Comparison of ENCODE assay signal across 19 cellular contexts in genomic region chr16:8229011-8229520, GRCh38.
DNase-seq lines count a peak whose midpoint lies in the region; ATAC-seq and TF ChIP-seq lines count a peak whose summit lies in the region.
"Had no signal": no experiment of that assay in that cellular context is flagged by ENCODE, and none has a peak within 500 bp of the region (broad histone marks: within the 10 kb centered on the region; RNA-seq: fewer than 3 reads in every experiment).

No MANE protein-coding gene starts in this region.

- H3F3A ChIP-seq in neural progenitor cell (ENCODE audit: low read depth), result no peaks in the 10 kb centered on the region

- DNase-seq in H7, result peak; percentile 7
- peak; percentile 23 for DNase-seq in NT2/D1 (ENCODE audit: low read depth, low spot score)
- no peak for DNase-seq in neural progenitor cell (ENCODE audit: low spot score)
- DNase-seq in substantia nigra (lab: John Stamatoyannopoulos, UW), result no peak
- no peak for DNase-seq in right atrium auricular region (ENCODE audit: low spot score)
- DNase-seq: BE2C; C1 segment of cervical spinal cord; CD4-positive, CD25-positive, alpha-beta regulatory T cell; CD8-positive, alpha-beta memory T cell; COR-L47; DMS 273 treated with DMSO at 0.1 percent for 48 hours; DMS53; DND-41; EL; GOT3; HCEC 1CT had no signal

- H3K4me3 Mint-ChIP-seq in neural progenitor cell, result no peak overlapping the region
- H3K4me3 Mint-ChIP-seq: CD4-positive, CD25-positive, alpha-beta regulatory T cell; CD8-positive, alpha-beta memory T cell had no signal

- H3K9me3 Mint-ChIP-seq in neural progenitor cell, result peaks cover 2% of the 10 kb centered on the region

- H3K36me3 ChIP-seq in H7 (replicated peaks; ENCODE audit: control insufficient read depth, insufficient read depth, low read length) (no peaks in the 10 kb centered on the region), NT2/D1 (ENCODE audit: insufficient read depth, insufficient read length, low read length) (no peaks in the 10 kb centered on the region), iPS-20b (ENCODE audit: insufficient read depth, low read depth, low read length) (no peaks in the 10 kb centered on the region), neural progenitor cell (no peaks in the 10 kb centered on the region), right atrium auricular region (no peaks in the 10 kb centered on the region)
- H3K36me3 ChIP-seq: BE2C had no signal

- H3K4me2 ChIP-seq in neural progenitor cell, result peak overlapping the region; percentile 15
- H3K4me2 ChIP-seq: KMS-11 had no signal

- no peaks in the 10 kb centered on the region for H3K9me3 ChIP-seq in NT2/D1 (ENCODE audit: insufficient read depth, low read length)
- no peaks in the 10 kb centered on the region; the same call in 1 of the 2 replicates for H3K9me3 ChIP-seq in iPS-20b (ENCODE audit: insufficient read depth, low read depth, low read length)
- no peaks in the 10 kb centered on the region for H3K9me3 ChIP-seq in neural progenitor cell (ENCODE audit: low read depth)
- H3K9me3 ChIP-seq in right atrium auricular region, result no peaks in the 10 kb centered on the region
- H3K9me3 ChIP-seq: BE2C had no signal

- peak overlapping the region; percentile 76 for H2AFZ ChIP-seq in neural progenitor cell (replicated peaks)

- H3K27me3 ChIP-seq in H7 (ENCODE audit: control insufficient read depth, insufficient read depth, low read length), result no peaks in the 10 kb centered on the region
- no peaks in the 10 kb centered on the region for H3K27me3 ChIP-seq in NT2/D1 (ENCODE audit: insufficient read depth, insufficient read length)
- no peaks in the 10 kb centered on the region for H3K27me3 ChIP-seq in iPS-20b (ENCODE audit: insufficient read depth, low read length)
- no peaks in the 10 kb centered on the region for H3K27me3 ChIP-seq in neural progenitor cell
- no peaks in the 10 kb centered on the region for H3K27me3 ChIP-seq in right atrium auricular region
- H3K27me3 ChIP-seq: BE2C had no signal

- no peak overlapping the region for H3K27ac ChIP-seq in iPS-20b (ENCODE audit: low read length)
- H3K27ac ChIP-seq in neural progenitor cell, result no peak overlapping the region
- no peak overlapping the region for H3K27ac ChIP-seq in substantia nigra (ENCODE audit: low read depth, low read length, poor library complexity, severe bottlenecking)
- no peak overlapping the region for H3K27ac ChIP-seq in right atrium auricular region
- H3K27ac ChIP-seq: KMS-11 had no signal

- H3K4me3 ChIP-seq in H7 (ENCODE audit: insufficient read depth, low read depth, low read length), result no peak overlapping the region
- H3K4me3 ChIP-seq in NT2/D1 (ENCODE audit: insufficient read length, low read depth), result no peak overlapping the region
- H3K4me3 ChIP-seq in iPS-20b (ENCODE audit: low read length), result 0 out of 2 replicates have a peak overlapping the region, but pooled peaks have one; percentile 33
- no peak overlapping the region for H3K4me3 ChIP-seq in neural progenitor cell
- H3K4me3 ChIP-seq in right atrium auricular region, result no peak overlapping the region

- H3K27me3 Mint-ChIP-seq in neural progenitor cell (ENCODE audit: insufficient read depth, low read depth), result peaks cover 10% of the 10 kb centered on the region
- H3K27me3 Mint-ChIP-seq: CD4-positive, CD25-positive, alpha-beta regulatory T cell; CD8-positive, alpha-beta memory T cell had no signal

- H3K9ac ChIP-seq in NT2/D1 (ENCODE audit: insufficient read length, low read depth), result no peak overlapping the region
- H3K9ac ChIP-seq in iPS-20b (ENCODE audit: low read depth, low read length), result no peak overlapping the region
- no peak overlapping the region for H3K9ac ChIP-seq in neural progenitor cell
- H3K9ac ChIP-seq: KMS-11 had no signal

- no peak for TF ChIP-seq CTCF in neural progenitor cell (IDR thresholded peaks at IDR 0.05)
- TF ChIP-seq CTCF in right atrium auricular region (IDR thresholded peaks at IDR 0.05), result no peak

- peaks cover 11% of the 10 kb centered on the region for H3K4me1 Mint-ChIP-seq in neural progenitor cell
- H3K4me1 Mint-ChIP-seq: CD4-positive, CD25-positive, alpha-beta regulatory T cell; CD8-positive, alpha-beta memory T cell had no signal

- no peaks in the 10 kb centered on the region for H3K36me3 Mint-ChIP-seq in neural progenitor cell
- H3K36me3 Mint-ChIP-seq: CD4-positive, CD25-positive, alpha-beta regulatory T cell; CD8-positive, alpha-beta memory T cell had no signal

- no peak overlapping the region for H3K27ac Mint-ChIP-seq in neural progenitor cell
- H3K27ac Mint-ChIP-seq: CD4-positive, CD25-positive, alpha-beta regulatory T cell; CD8-positive, alpha-beta memory T cell had no signal

- H4K20me1 ChIP-seq in neural progenitor cell (ENCODE audit: low read depth), result no peaks in the 10 kb centered on the region

- no peak for ATAC-seq in HG02970 (IDR thresholded peaks at IDR 0.05; ENCODE audit: low FRiP score, unreplicated experiment)

- H3K79me2 ChIP-seq in neural progenitor cell (ENCODE audit: low read depth), result no peaks in the 10 kb centered on the region

- H3K4me1 ChIP-seq in NT2/D1 (ENCODE audit: insufficient read depth, insufficient read length) (no peaks in the 10 kb centered on the region), iPS-20b (ENCODE audit: insufficient read depth, low read length) (peaks cover 14% of the 10 kb centered on the region), neural progenitor cell (peaks cover 13% of the 10 kb centered on the region), right atrium auricular region (no peaks in the 10 kb centered on the region)
- H3K4me1 ChIP-seq: BE2C had no signal

Comparison
In these comparisons a context has a peak if more than half of its experiments do, and no peak if none do; other contexts are left out.
1. DNase-seq: peak in H7 (single experiment) and NT2/D1 (single experiment); none in neural progenitor cell (single experiment), substantia nigra (0 of 49) and right atrium auricular region (single experiment).